23 cellular contexts compared by ENCODE assay signal in genomic region chr1:39946216-39946615, GRCh38. TPM values are rescaled to one million over a fixed set of nuclear protein-coding genes. Genes with fewer than 3 reads are reported as not detected.
"Had no signal": no experiment of that assay in that cellular context is flagged by ENCODE, and none has a peak within 500 bp of the region (broad histone marks: within the 10 kb centered on the region; RNA-seq: fewer than 3 reads in every experiment).

No MANE protein-coding gene starts in this region.

- H3K36me3 ChIP-seq: lower lobe of right lung, stomach, thyroid gland, vagina had no signal

- DNase-seq: dorsolateral prefrontal cortex; effector CD4-positive, alpha-beta T cell; left ventricle myocardium superior; lower lobe of right lung; naive B cell; stimulated activated CD4-positive, alpha-beta T cell treated with anti-CD3 and anti-CD28 coated beads, Interleukin-12 subunit alpha, Interleukin-12 subunit beta, amount 100 ng/mL, for 4 hours; stimulated activated CD4-positive, alpha-beta T cell treated with anti-CD3 and anti-CD28 coated beads, Interleukin-1b, Interleukin-23, amount 100 ng/mL, for 48 hours; stimulated activated CD4-positive, alpha-beta T cell treated with anti-CD3 and anti-CD28 coated beads, Interleukin-4, amount 100 ng/mL, for 1 hour; stimulated activated CD8-positive, alpha-beta memory T cell treated with anti-CD3 and anti-CD28 coated beads, Interleukin-4, amount 100 ng/mL, for 48 hours; stimulated activated naive CD4-positive, alpha-beta T cell treated with Interleukin-2 at 50 U/mL for 16 hours; stomach; thyroid gland; trophoblast cell had no signal

- H3K9ac ChIP-seq: parathyroid adenoma had no signal

- H3K9me3 ChIP-seq: lower lobe of right lung, stomach, thyroid gland, vagina had no signal

- FAIRE-seq: frontal cortex, keratinocyte had no signal

- H3K4me3 Mint-ChIP-seq: naive B cell; natural killer cell treated with Interleukin-12 subunit alpha and Interleukin-12 subunit beta and Interleukin-15 and Interleukin-18, amount 100 ng/mL, for 72 hours; neural crest cell had no signal

- H3K27ac ChIP-seq: dorsolateral prefrontal cortex, lower lobe of right lung, parathyroid adenoma, stomach, thyroid gland, vagina had no signal

- H3K4me1 ChIP-seq: parathyroid adenoma, stomach, thyroid gland had no signal

- H3K4me2 ChIP-seq: smooth muscle cell had no signal

- H3K4me1 Mint-ChIP-seq: neural crest cell had no signal

- H3K9me3 Mint-ChIP-seq: naive B cell; natural killer cell treated with Interleukin-12 subunit alpha and Interleukin-12 subunit beta and Interleukin-15 and Interleukin-18, amount 100 ng/mL, for 72 hours; neural crest cell had no signal

- H2AFZ ChIP-seq: parathyroid adenoma had no signal

- H3K79me2 ChIP-seq: parathyroid adenoma had no signal

- H3K4me3 ChIP-seq: dorsolateral prefrontal cortex, lower lobe of right lung, smooth muscle cell, stomach, thyroid gland, vagina had no signal

- H3K36me3 Mint-ChIP-seq: naive B cell; natural killer cell treated with Interleukin-12 subunit alpha and Interleukin-12 subunit beta and Interleukin-15 and Interleukin-18, amount 100 ng/mL, for 72 hours had no signal

- H3K27ac Mint-ChIP-seq: natural killer cell treated with Interleukin-12 subunit alpha and Interleukin-12 subunit beta and Interleukin-15 and Interleukin-18, amount 100 ng/mL, for 72 hours; progenitor cell of endocrine pancreas had no signal

- H3K27me3 ChIP-seq: dorsolateral prefrontal cortex, thyroid gland, vagina had no signal

- ATAC-seq: left ventricle myocardium superior; lower lobe of right lung; natural killer cell treated with Interleukin-12 subunit alpha and Interleukin-12 subunit beta and Interleukin-15 and Interleukin-18, amount 100 ng/mL, for 72 hours; sciatic nerve had no signal

RNA-seq across cellular contexts. Expression of gene MYCL, which starts 44.5 kb away (rescaled TPM):
- total RNA-seq: fibroblast of villous mesenchyme had no signal
